In the genomic region with DNA sequence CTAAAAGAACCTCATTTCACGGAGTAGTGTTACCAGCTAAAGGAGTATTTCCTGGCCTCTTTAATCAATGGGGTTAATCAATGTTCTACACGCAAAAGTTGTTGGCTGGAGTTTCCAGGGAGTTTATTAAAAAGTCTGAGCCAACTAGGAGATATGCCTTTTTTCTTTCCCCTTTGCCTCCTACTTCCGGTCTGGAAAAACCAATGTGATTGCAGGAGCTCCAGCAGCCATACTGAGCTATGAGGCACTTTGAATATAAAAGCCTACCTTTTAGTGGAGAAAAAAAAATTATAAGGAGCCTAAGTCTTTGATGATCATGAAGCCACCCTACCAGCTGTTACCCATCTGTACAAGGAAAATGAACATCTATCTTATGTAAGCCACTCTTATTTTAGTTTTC, we compare ENCODE assay signal across 6 cellular contexts.
"Had no signal": no experiment of that assay in that cellular context is flagged by ENCODE, and none has a peak within 500 bp of the region (broad histone marks: within the 10 kb centered on the region; RNA-seq: fewer than 3 reads in every experiment).

No MANE protein-coding gene starts in this region.

- H2AFZ ChIP-seq: GM23338 had no signal

- H3K4me2 ChIP-seq: GM23338 had no signal

- H3K4me1 Mint-ChIP-seq: GM23338 had no signal

- H3K4me1 ChIP-seq: HAP-1 had no signal

- H3K27ac ChIP-seq: HL-60 had no signal

- H3K27ac Mint-ChIP-seq: GM23338 had no signal

- ATAC-seq: GM23338, HCT116 had no signal

- H3K36me3 ChIP-seq: HAP-1 had no signal

- H3K4me3 Mint-ChIP-seq: GM23338 had no signal

- H3K4me3 ChIP-seq: GM23338, HAP-1 had no signal

- DNase-seq: H7, KBM-7 had no signal
